In the genomic region with DNA sequence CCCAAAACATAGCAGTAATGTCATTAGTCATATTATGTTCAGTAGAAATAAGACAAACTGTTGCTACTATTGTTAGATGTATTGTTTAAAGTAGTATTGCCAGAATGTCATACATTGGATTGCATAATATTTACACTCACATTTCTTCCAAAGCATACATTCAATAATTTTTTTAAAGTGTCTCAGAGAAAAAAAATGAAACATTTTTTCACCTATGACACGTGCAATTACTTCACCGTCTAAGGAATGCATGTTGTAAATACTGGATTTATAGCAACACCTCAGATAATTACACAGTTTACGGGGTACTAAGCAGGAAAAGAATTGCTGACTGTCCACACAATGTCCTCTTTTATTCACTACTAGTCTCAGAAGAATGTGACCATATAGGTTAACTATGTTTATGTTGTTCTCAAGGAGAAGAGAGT, we compare ENCODE assay signal across 13 cellular contexts.
DNase-seq lines count a peak whose midpoint lies in the region; ATAC-seq, FAIRE-seq and TF ChIP-seq lines count a peak whose summit lies in the region.
"Had no signal": no experiment of that assay in that cellular context is flagged by ENCODE, and none has a peak within 500 bp of the region (broad histone marks: within the 10 kb centered on the region; RNA-seq: fewer than 3 reads in every experiment).

No MANE protein-coding gene starts in this region.

- H3K4me3 ChIP-seq in adipocyte (ENCODE audit: low read length) (no peak overlapping the region), fibroblast of villous mesenchyme (ENCODE audit: low read depth, low read length) (no peak overlapping the region)
- H3K4me3 ChIP-seq: skin epidermis had no signal

- no peaks in the 10 kb centered on the region for H3K27me3 ChIP-seq in adipocyte (replicated peaks; ENCODE audit: control insufficient read depth, insufficient read depth, low read length)

- H3K9me3 ChIP-seq in adipocyte (ENCODE audit: control insufficient read depth, low read length) = no peaks in the 10 kb centered on the region

- H3K9ac ChIP-seq in adipocyte (ENCODE audit: low read length) = no peak overlapping the region

- no peak for FAIRE-seq in frontal cortex (lab: Jason Lieb, UNC)

- peaks cover 29% of the 10 kb centered on the region for H3K4me1 Mint-ChIP-seq in type B pancreatic cell (ENCODE audit: unreplicated experiment)
- H3K4me1 Mint-ChIP-seq: activated naive CD8-positive, alpha-beta T cell treated with anti-CD3 and anti-CD28 coated beads for 36 hours had no signal

- peaks cover 5% of the 10 kb centered on the region for H3K9me3 Mint-ChIP-seq in type B pancreatic cell
- H3K9me3 Mint-ChIP-seq: activated naive CD8-positive, alpha-beta T cell treated with anti-CD3 and anti-CD28 coated beads for 36 hours; dendritic cell treated with granulocyte-macrophage colony-stimulating factor and Interleukin-4, amounts not matched to agents 40 ng/mL and 50 ng/mL, for 4 days had no signal

- H3K36me3 ChIP-seq in adipocyte (ENCODE audit: control insufficient read depth, insufficient read depth, low read length, severe bottlenecking) = no peaks in the 10 kb centered on the region

- ATAC-seq in GM21825 (IDR thresholded peaks at IDR 0.05; ENCODE audit: unreplicated experiment) = no peak
- ATAC-seq: activated CD4-positive, CD25-positive, alpha-beta regulatory T cell treated with anti-CD3 and anti-CD28 coated beads, Interleukin-2, amount 50 U/mL, for 24 hours; left lobe of liver had no signal

- DNase-seq in HPDE6-E6E7 (ENCODE audit: extremely low spot score) (peak; percentile 19), adipocyte (ENCODE audit: low read depth) (peak; percentile 49), fibroblast of villous mesenchyme (ENCODE audit: low read depth) (peak; percentile 75), type B pancreatic cell (ENCODE audit: extremely low spot score, unreplicated experiment) (no peak), frontal cortex (ENCODE audit: low spot score in 2 of 2) (no peak)
- no peak for DNase-seq in stimulated activated CD4-positive, alpha-beta T cell treated with anti-CD3 and anti-CD28 coated beads, Interleukin-4, amount 100 ng/mL, for 1 hour
- DNase-seq: activated naive CD8-positive, alpha-beta T cell treated with anti-CD3 and anti-CD28 coated beads for 36 hours; T-helper 1 cell had no signal

- H3K4me1 ChIP-seq in adipocyte (ENCODE audit: control insufficient read depth, insufficient read depth, low read length) = peaks cover 39% of the 10 kb centered on the region

- peaks cover 6% of the 10 kb centered on the region for H3K36me3 Mint-ChIP-seq in type B pancreatic cell
- H3K36me3 Mint-ChIP-seq: activated naive CD8-positive, alpha-beta T cell treated with anti-CD3 and anti-CD28 coated beads for 36 hours had no signal

- H3K27ac Mint-ChIP-seq in type B pancreatic cell = peak overlapping the region; percentile 67
- H3K27ac Mint-ChIP-seq: activated naive CD8-positive, alpha-beta T cell treated with anti-CD3 and anti-CD28 coated beads for 36 hours; dendritic cell treated with granulocyte-macrophage colony-stimulating factor and Interleukin-4, amounts not matched to agents 40 ng/mL and 50 ng/mL, for 4 days had no signal

- no peak overlapping the region for H3K4me3 Mint-ChIP-seq in type B pancreatic cell
- H3K4me3 Mint-ChIP-seq: activated naive CD8-positive, alpha-beta T cell treated with anti-CD3 and anti-CD28 coated beads for 36 hours; dendritic cell treated with granulocyte-macrophage colony-stimulating factor and Interleukin-4, amounts not matched to agents 40 ng/mL and 50 ng/mL, for 4 days had no signal

- no peaks in the 10 kb centered on the region for H3K27me3 Mint-ChIP-seq in type B pancreatic cell
- H3K27me3 Mint-ChIP-seq: activated naive CD8-positive, alpha-beta T cell treated with anti-CD3 and anti-CD28 coated beads for 36 hours; dendritic cell treated with granulocyte-macrophage colony-stimulating factor and Interleukin-4, amounts not matched to agents 40 ng/mL and 50 ng/mL, for 4 days had no signal

- TF ChIP-seq CTCF in fibroblast of villous mesenchyme (IDR thresholded peaks at IDR 0.05; ENCODE audit: insufficient read depth, low read depth, low read length) (no peak), type B pancreatic cell (conservative IDR thresholded peaks at IDR 0.05) (no peak)

Comparison
In these comparisons a context has a peak if more than half of its experiments do, and no peak if none do; other contexts are left out.
1. DNase-seq: peak in HPDE6-E6E7 (single experiment), adipocyte (single experiment) and fibroblast of villous mesenchyme (single experiment); none in type B pancreatic cell (single experiment), frontal cortex (0 of 2) and stimulated activated CD4-positive, alpha-beta T cell treated with anti-CD3 and anti-CD28 coated beads, Interleukin-4, amount 100 ng/mL, for 1 hour (single experiment).